Comparison of ENCODE assay signal across 11 cellular contexts in genomic region chr2:134178109-134178877, GRCh38.
DNase-seq lines count a peak whose midpoint lies in the region; ATAC-seq and TF ChIP-seq lines count a peak whose summit lies in the region.
"Had no signal": no experiment of that assay in that cellular context is flagged by ENCODE, and none has a peak within 500 bp of the region (broad histone marks: within the 10 kb centered on the region; RNA-seq: fewer than 3 reads in every experiment).

No MANE protein-coding gene starts in this region.

- H3F3A ChIP-seq in SK-N-SH (replicated peaks; ENCODE audit: insufficient read depth), result peaks cover 21% of the 10 kb centered on the region

- H3K4me2 ChIP-seq in SK-N-SH, result peak overlapping the region; percentile 65

- peaks cover 8% of the 10 kb centered on the region; the same call in 1 of the 2 replicates for H3K79me2 ChIP-seq in SK-N-SH (ENCODE audit: insufficient read depth)

- TF ChIP-seq EP300 in SK-N-SH (IDR thresholded peaks at IDR 0.05; ENCODE audit: borderline replicate concordance in 1 of 2, low read depth in 1 of 2, low read length in 1 of 2), result no peak

- H3K27me3 Mint-ChIP-seq in naive thymus-derived CD4-positive, alpha-beta T cell, result no peaks in the 10 kb centered on the region
- H3K27me3 Mint-ChIP-seq in endothelial cell (ENCODE audit: unreplicated experiment), result peaks cover 2% of the 10 kb centered on the region
- H3K27me3 Mint-ChIP-seq: activated CD4-positive, alpha-beta memory T cell treated with anti-CD3 and anti-CD28 coated beads for 36 hours had no signal

- TF ChIP-seq POLR2A in prostate gland (IDR thresholded peaks at IDR 0.05), result no peak

- no peaks in the 10 kb centered on the region for H3K36me3 ChIP-seq in SK-N-SH (replicated peaks in 1 of 2; ENCODE audit: control insufficient read depth in 1 of 2, insufficient read depth in 2 of 2, low read length in 1 of 2)
- H3K36me3 ChIP-seq in naive thymus-derived CD4-positive, alpha-beta T cell (ENCODE audit: control insufficient read depth in 2 of 3, insufficient read depth in 3 of 3, low read length in 3 of 3), result no peaks in the 10 kb centered on the region
- no peaks in the 10 kb centered on the region for H3K36me3 ChIP-seq in prostate gland
- H3K36me3 ChIP-seq: upper lobe of left lung had no signal

- H3K4me1 Mint-ChIP-seq in naive thymus-derived CD4-positive, alpha-beta T cell, result peaks cover 39 to 96% (median 92%) of the 10 kb centered on the region in 7 donors
- H3K4me1 Mint-ChIP-seq in endothelial cell (ENCODE audit: unreplicated experiment), result peaks cover 36% of the 10 kb centered on the region

- H3K4me3 ChIP-seq in SK-N-SH (ENCODE audit: low read depth in 2 of 2, low read length in 1 of 2) (no peak overlapping the region; a peak in 2 of 4 replicates), prostate gland (no peak overlapping the region)
- H3K4me3 ChIP-seq in naive thymus-derived CD4-positive, alpha-beta T cell (ENCODE audit: low read length), result no peak overlapping the region
- H3K4me3 ChIP-seq: upper lobe of left lung had no signal

- intact Hi-C loops in naive thymus-derived CD4-positive, alpha-beta T cell (cut with micrococcal nuclease), result no loop called here
- intact Hi-C loops in prostate gland (cut with DNase I), result no loop called here

- H3K27ac ChIP-seq in SK-N-SH (ENCODE audit: low read depth in 2 of 2, low read length in 1 of 2) (peak overlapping the region; percentile 73 to 74), prostate gland (no peak overlapping the region)
- H3K27ac ChIP-seq in naive thymus-derived CD4-positive, alpha-beta T cell (ENCODE audit: low read depth, low read length), result no peak overlapping the region
- H3K27ac ChIP-seq: 22Rv1, upper lobe of left lung had no signal

- ATAC-seq in HG02763 (IDR thresholded peaks at IDR 0.05; ENCODE audit: unreplicated experiment), result peak; percentile 67
- ATAC-seq in naive thymus-derived CD4-positive, alpha-beta T cell, result no peak

- no peaks in the 10 kb centered on the region for H4K20me1 ChIP-seq in SK-N-SH (ENCODE audit: insufficient read depth)

- POLR2A ChIA-PET in SK-N-SH (lab: Yijun Ruan, JAX), result no interaction called here
- POLR2A ChIA-PET in naive thymus-derived CD4-positive, alpha-beta T cell (lab: Charles Lee), result no interaction called here

- H3K27me3 ChIP-seq in SK-N-SH (ENCODE audit: insufficient read depth) (no peaks in the 10 kb centered on the region), prostate gland (replicated peaks; ENCODE audit: insufficient read depth) (no peaks in the 10 kb centered on the region)
- H3K27me3 ChIP-seq in naive thymus-derived CD4-positive, alpha-beta T cell (ENCODE audit: control insufficient read depth in 2 of 2, insufficient read depth in 2 of 2, low read length in 2 of 2), result no peaks in the 10 kb centered on the region
- H3K27me3 ChIP-seq: upper lobe of left lung had no signal

- no peaks in the 10 kb centered on the region for H3K9me3 ChIP-seq in SK-N-SH
- H3K9me3 ChIP-seq in naive thymus-derived CD4-positive, alpha-beta T cell (ENCODE audit: control insufficient read depth in 2 of 3, low read length in 3 of 3), result no peaks in the 10 kb centered on the region
- H3K9me3 ChIP-seq in prostate gland, result no peaks in the 10 kb centered on the region
- H3K9me3 ChIP-seq: upper lobe of left lung had no signal

- H3K9me2 ChIP-seq in SK-N-SH, result no peaks in the 10 kb centered on the region

- peaks cover 0 to 5% (median 0%) of the 10 kb centered on the region in 5 donors for H3K36me3 Mint-ChIP-seq in naive thymus-derived CD4-positive, alpha-beta T cell
- no peaks in the 10 kb centered on the region for H3K36me3 Mint-ChIP-seq in endothelial cell (ENCODE audit: low read depth, unreplicated experiment)
- H3K36me3 Mint-ChIP-seq: activated CD4-positive, alpha-beta memory T cell treated with anti-CD3 and anti-CD28 coated beads for 36 hours had no signal

- H3K4me1 ChIP-seq in SK-N-SH (ENCODE audit: control insufficient read depth in 1 of 2, insufficient read depth in 2 of 2, low read depth in 1 of 2, low read length in 1 of 2) (peaks cover 25 to 32% of the 10 kb centered on the region in 2 experiments; a peak in 3 of 4 replicates), prostate gland (replicated peaks) (no peaks in the 10 kb centered on the region)
- peaks cover 19 to 42% of the 10 kb centered on the region in 2 donors for H3K4me1 ChIP-seq in naive thymus-derived CD4-positive, alpha-beta T cell (ENCODE audit: control insufficient read depth in 2 of 2, insufficient read depth in 2 of 2, low read length in 2 of 2)

- H3K27ac Mint-ChIP-seq in naive thymus-derived CD4-positive, alpha-beta T cell, result peak overlapping the region in 8 of 9 donors; percentile 73 to 97 (median 91)
- no peak overlapping the region for H3K27ac Mint-ChIP-seq in endothelial cell (ENCODE audit: unreplicated experiment)
- H3K27ac Mint-ChIP-seq: activated CD4-positive, alpha-beta memory T cell treated with anti-CD3 and anti-CD28 coated beads for 36 hours had no signal

- H2AFZ ChIP-seq in SK-N-SH (ENCODE audit: low read depth), result no peak overlapping the region

- peak; percentile 18 for DNase-seq in DMS 273 (lab: John Stamatoyannopoulos, UW; ENCODE audit: unreplicated experiment)
- DNase-seq in DMS 273 treated with DMSO at 0.1 percent for 48 hours (lab: John Stamatoyannopoulos, UW), result no peak
- DNase-seq in SK-N-SH, result no peak
- DNase-seq in naive thymus-derived CD4-positive, alpha-beta T cell, result peak in 6 of 9 donors; percentile 11 to 35 (median 20)
- DNase-seq in anterior cingulate cortex (lab: John Stamatoyannopoulos, UW), result no peak
- DNase-seq in endothelial cell (ENCODE audit: low spot score), result no peak
- DNase-seq in prostate gland (ENCODE audit: low spot score), result no peak
- DNase-seq: activated CD4-positive, alpha-beta memory T cell treated with anti-CD3 and anti-CD28 coated beads for 36 hours; upper lobe of left lung had no signal

- TF ChIP-seq CTCF in SK-N-SH (IDR thresholded peaks at IDR 0.05) (no peak), endothelial cell (IDR thresholded peaks at IDR 0.05; ENCODE audit: unreplicated experiment) (no peak), prostate gland (IDR thresholded peaks at IDR 0.05) (no peak)

- TF ChIP-seq RAD21 in SK-N-SH (IDR thresholded peaks at IDR 0.05; ENCODE audit: low read length), result no peak

- peak overlapping the region; percentile 35; the same call in 1 of the 2 replicates for H3K9ac ChIP-seq in SK-N-SH

- 91% methylated on average over 3 of the region's 3 CpGs for whole genome bisulfite sequencing in SK-N-SH (ENCODE audit: low lambda C conversion rate)
- WGBS in prostate gland, result 62% methylated on average over 3 of the region's 3 CpGs

- H3K9me3 Mint-ChIP-seq in naive thymus-derived CD4-positive, alpha-beta T cell, result peaks cover 0 to 2% (median 0%) of the 10 kb centered on the region in 11 donors
- no peaks in the 10 kb centered on the region for H3K9me3 Mint-ChIP-seq in endothelial cell (ENCODE audit: unreplicated experiment)
- H3K9me3 Mint-ChIP-seq: activated CD4-positive, alpha-beta memory T cell treated with anti-CD3 and anti-CD28 coated beads for 36 hours had no signal

- CTCF ChIA-PET in SK-N-SH (lab: Yijun Ruan, JAX), result interaction anchor here (0.9 to 1.3 kb wide), 4 partner anchors 10 to 233 kb away, joined by 3 read pairs; no protein-coding TSS in a partner anchor
- CTCF ChIA-PET in naive thymus-derived CD4-positive, alpha-beta T cell (lab: Charles Lee), result interaction anchor here (1.0 to 1.3 kb wide), 2 partner anchors 21 to 58 kb away, joined by 3 to 5 read pairs; no protein-coding TSS in a partner anchor

- H3K4me3 Mint-ChIP-seq in naive thymus-derived CD4-positive, alpha-beta T cell, result no peak overlapping the region
- no peak overlapping the region for H3K4me3 Mint-ChIP-seq in endothelial cell (ENCODE audit: unreplicated experiment)
- H3K4me3 Mint-ChIP-seq: activated CD4-positive, alpha-beta memory T cell treated with anti-CD3 and anti-CD28 coated beads for 36 hours had no signal

TF ChIP-seq in SK-N-SH, 30 proteins besides CTCF, POLR2A, EP300 and RAD21 (continues in another document):
- TF ChIP-seq JUND (IDR thresholded peaks at IDR 0.05), result peak; percentile 26
- TF ChIP-seq GABPA (IDR thresholded peaks at IDR 0.05; ENCODE audit: low read depth), result no peak
- TF ChIP-seq MXI1 (IDR thresholded peaks at IDR 0.05; ENCODE audit: low read depth, low read length), result no peak
- no peak for TF ChIP-seq RXRA (IDR thresholded peaks at IDR 0.05; ENCODE audit: borderline replicate concordance, low read depth)
- TF ChIP-seq FOXJ3 (CRISPR knock-in tag; IDR thresholded peaks at IDR 0.05), result no peak
- TF ChIP-seq SMC3 (IDR thresholded peaks at IDR 0.05; ENCODE audit: low read depth, low read length), result no peak
- TF ChIP-seq IRF3 (IDR thresholded peaks at IDR 0.05; ENCODE audit: low read depth, low read length), result no peak
- TF ChIP-seq ELF1 (IDR thresholded peaks at IDR 0.05), result no peak
- no peak for TF ChIP-seq EZH2phosphoT487 (IDR thresholded peaks at IDR 0.05; ENCODE audit: borderline replicate concordance, low read depth)
- no peak for TF ChIP-seq YY1 (IDR thresholded peaks at IDR 0.05; ENCODE audit: low read depth)
- TF ChIP-seq TCF12 (IDR thresholded peaks at IDR 0.05), result peak; percentile 35; the same call in 1 of the 2 replicates
- TF ChIP-seq USF1 (IDR thresholded peaks at IDR 0.05; ENCODE audit: borderline replicate concordance, low read depth), result no peak

Comparison
In these comparisons a context has a peak if more than half of its experiments do, and no peak if none do; other contexts are left out.
1. DNase-seq: peak in DMS 273 (single experiment) and naive thymus-derived CD4-positive, alpha-beta T cell (6 of 9); none in DMS 273 treated with DMSO at 0.1 percent for 48 hours (single experiment), SK-N-SH (single experiment), anterior cingulate cortex (0 of 58), endothelial cell (single experiment) and prostate gland (single experiment).
2. H3K27ac ChIP-seq: peak in SK-N-SH (2 of 2); none in naive thymus-derived CD4-positive, alpha-beta T cell (single experiment) and prostate gland (0 of 2).